7 cellular contexts compared by ENCODE assay signal in genomic region chr7:16668049-16668858, GRCh38. TPM values are rescaled to one million over a fixed set of nuclear protein-coding genes. Genes with fewer than 3 reads are reported as not detected.
DNase-seq lines count a peak whose midpoint lies in the region; ATAC-seq and TF ChIP-seq lines count a peak whose summit lies in the region.

No MANE protein-coding gene starts in this region.

- peaks cover 7 to 11% (median 8%) of the 10 kb centered on the region in 4 donors for H3K4me1 ChIP-seq in upper lobe of left lung

- TF ChIP-seq EP300 in upper lobe of left lung (IDR thresholded peaks at IDR 0.05) = peak in 2 of 4 donors; percentile 37 to 87

- peak; percentile 87 to 97 for ATAC-seq in upper lobe of left lung (ENCODE audit: low FRiP score in 2 of 2)

- no peak overlapping the region for H3K4me3 ChIP-seq in upper lobe of left lung

- H3K27ac ChIP-seq in upper lobe of left lung = peak overlapping the region; percentile 28 to 79 (median 69)

- no peaks in the 10 kb centered on the region for H3K36me3 ChIP-seq in upper lobe of left lung

- no peaks in the 10 kb centered on the region for H3K27me3 ChIP-seq in upper lobe of left lung

- peak in 1 of 4 donors; percentile 40 for TF ChIP-seq POLR2A in upper lobe of left lung (IDR thresholded peaks at IDR 0.05)

- DNase-seq in HT1080 (ENCODE audit: low read depth) = peak; percentile 93
- peak; percentile 100 for DNase-seq in amniotic epithelial cell (ENCODE audit: low read depth)
- DNase-seq in iris pigment epithelial cell (ENCODE audit: low read depth) = peak; percentile 100
- peak in 1 of 2 donors; percentile 92 for DNase-seq in upper lobe of left lung
- DNase-seq in GM20000 (ENCODE audit: low spot score) = no peak
- no peak for DNase-seq in activated CD4-positive, alpha-beta T cell treated with anti-CD3 and anti-CD28 coated beads, Interleukin-2, amount 50 U/mL, for 48 hours
- no peak for DNase-seq in NCI-H1436 treated with DMSO at 0.1 percent for 48 hours (lab: John Stamatoyannopoulos, UW)

- TF ChIP-seq CTCF in upper lobe of left lung (IDR thresholded peaks at IDR 0.05) (peak in 2 of 6 experiments; percentile 8 to 51), GM20000 (IDR thresholded peaks at IDR 0.05; ENCODE audit: extremely low read depth, missing control alignments) (no peak)

- 49 to 69% methylated on average over 11 of the region's 11 CpGs for WGBS in upper lobe of left lung, 2 donors

- no peaks in the 10 kb centered on the region for H3K9me3 ChIP-seq in upper lobe of left lung

RNA-seq across cellular contexts. Expression of gene BZW2, which starts 22.3 kb away (rescaled TPM):
- total RNA-seq in HT1080 (2014; rRNA removed; shearing (Covaris generic)) = 120 and 128 TPM in 2 replicates
- polyA plus RNA-seq in HT1080 (2015; cell fraction: cytosol; rRNA removed) = 163 and 175 TPM in 2 replicates
- 124 and 133 TPM in 2 replicates for polyA plus RNA-seq in HT1080 (2015; cell fraction: nucleus; rRNA removed)
- 10 to 100 TPM; 27.9 to 63.7 (median 31.9) TPM for total RNA-seq in upper lobe of left lung

RNA-seq across cellular contexts. Expression of gene ANKMY2, which starts 22.7 kb away (rescaled TPM):
- 17.8 and 25.4 TPM in 2 replicates for total RNA-seq in HT1080 (2014; rRNA removed; shearing (Covaris generic))
- 14.7 and 17.0 TPM in 2 replicates for polyA plus RNA-seq in HT1080 (2015; cell fraction: cytosol; rRNA removed)
- 23.5 and 26.0 TPM in 2 replicates for polyA plus RNA-seq in HT1080 (2015; cell fraction: nucleus; rRNA removed)
- 10 to 100 TPM in 5 of 6 donors, 1 to 10 TPM in 1; 5.8 to 16.3 (median 12.7) TPM for total RNA-seq in upper lobe of left lung

Comparison
In these comparisons a context has a peak if more than half of its experiments do, and no peak if none do; other contexts are left out.
1. DNase-seq: peak in HT1080 (single experiment), amniotic epithelial cell (single experiment) and iris pigment epithelial cell (single experiment); none in GM20000 (single experiment), activated CD4-positive, alpha-beta T cell treated with anti-CD3 and anti-CD28 coated beads, Interleukin-2, amount 50 U/mL, for 48 hours (0 of 2) and NCI-H1436 treated with DMSO at 0.1 percent for 48 hours (single experiment).